ENCODE assay signal across 8 cellular contexts in genomic region chr10:107409517-107409916, GRCh38.
DNase-seq lines count a peak whose midpoint lies in the region; ATAC-seq, FAIRE-seq and TF ChIP-seq lines count a peak whose summit lies in the region.

No MANE protein-coding gene starts in this region.

- 63% methylated on average over 5 of the region's 5 CpGs for WGBS in esophagus muscularis mucosa

- no peaks in the 10 kb centered on the region for H3K9me3 ChIP-seq in esophagus muscularis mucosa

- peak; percentile 21 for TF ChIP-seq CTCF in foreskin fibroblast (IDR thresholded peaks at IDR 0.05; ENCODE audit: low read depth, low read length)
- TF ChIP-seq CTCF in esophagus muscularis mucosa (IDR thresholded peaks at IDR 0.05): no peak

- intact Hi-C loops in esophagus muscularis mucosa (cut with DNase I): no loop called here

- POLR2A ChIA-PET in activated CD8-positive, alpha-beta T cell treated with anti-CD3 and anti-CD28 coated beads, Interleukin-2, amount 10 ng/mL, durations not matched to agents 7 days and 5 days (lab: Charles Lee): no interaction called here

- no peak overlapping the region for H3K4me3 Mint-ChIP-seq in activated CD8-positive, alpha-beta T cell treated with anti-CD3 and anti-CD28 coated beads, Interleukin-2, amount 10 ng/mL, durations not matched to agents 7 days and 5 days

- CTCF ChIA-PET in activated CD8-positive, alpha-beta T cell treated with anti-CD3 and anti-CD28 coated beads, Interleukin-2, amount 10 ng/mL, durations not matched to agents 7 days and 5 days (lab: Charles Lee): no interaction called here

- H3K27ac Mint-ChIP-seq in activated CD8-positive, alpha-beta T cell treated with anti-CD3 and anti-CD28 coated beads, Interleukin-2, amount 10 ng/mL, durations not matched to agents 7 days and 5 days: no peak overlapping the region

- H3K36me3 Mint-ChIP-seq in activated CD8-positive, alpha-beta T cell treated with anti-CD3 and anti-CD28 coated beads, Interleukin-2, amount 10 ng/mL, durations not matched to agents 7 days and 5 days (ENCODE audit: low read depth): no peaks in the 10 kb centered on the region

- no peak overlapping the region for H3K27ac ChIP-seq in esophagus muscularis mucosa (replicated peaks in 1 of 4)

- no peak for TF ChIP-seq EP300 in esophagus muscularis mucosa (IDR thresholded peaks at IDR 0.05)

- peak; percentile 48 for DNase-seq in AG08395 (ENCODE audit: low spot score)
- peak; percentile 33 for DNase-seq in NCI-H1694 treated with DMSO at 0.1 percent for 48 hours (lab: John Stamatoyannopoulos, UW)
- peak; percentile 37 to 79 for DNase-seq in foreskin fibroblast
- DNase-seq in DMS153 treated with DMSO at 0.1 percent for 48 hours (lab: John Stamatoyannopoulos, UW; ENCODE audit: unreplicated experiment): no peak
- no peak for DNase-seq in frontal cortex (ENCODE audit: low spot score in 2 of 2)
- DNase-seq in esophagus muscularis mucosa (ENCODE audit: extremely low spot score): no peak
- DNase-seq in activated CD8-positive, alpha-beta T cell treated with anti-CD3 and anti-CD28 coated beads, Interleukin-2, amount 10 ng/mL, durations not matched to agents 7 days and 5 days: no peak

- no peak for FAIRE-seq in frontal cortex (lab: Jason Lieb, UNC)

- no peaks in the 10 kb centered on the region for H3K9me3 Mint-ChIP-seq in activated CD8-positive, alpha-beta T cell treated with anti-CD3 and anti-CD28 coated beads, Interleukin-2, amount 10 ng/mL, durations not matched to agents 7 days and 5 days (ENCODE audit: insufficient read depth)

- ATAC-seq in GM19025 (IDR thresholded peaks at IDR 0.05; ENCODE audit: low read depth, unreplicated experiment): peak; percentile 78
- no peak for ATAC-seq in activated CD8-positive, alpha-beta T cell treated with anti-CD3 and anti-CD28 coated beads, Interleukin-2, amount 10 ng/mL, durations not matched to agents 7 days and 5 days

- H3K4me1 ChIP-seq in esophagus muscularis mucosa: no peaks in the 10 kb centered on the region

- H3K4me3 ChIP-seq in foreskin fibroblast (ENCODE audit: low read depth in 1 of 2, low read length in 2 of 2) (no peak overlapping the region), esophagus muscularis mucosa (no peak overlapping the region)

- no peaks in the 10 kb centered on the region for H3K27me3 ChIP-seq in esophagus muscularis mucosa

- TF ChIP-seq POLR2A in esophagus muscularis mucosa (IDR thresholded peaks at IDR 0.05; ENCODE audit: low read depth): no peak

- no peaks in the 10 kb centered on the region for H3K4me1 Mint-ChIP-seq in activated CD8-positive, alpha-beta T cell treated with anti-CD3 and anti-CD28 coated beads, Interleukin-2, amount 10 ng/mL, durations not matched to agents 7 days and 5 days (ENCODE audit: low read depth)

- H3K36me3 ChIP-seq in esophagus muscularis mucosa: no peaks in the 10 kb centered on the region

- H3K27me3 Mint-ChIP-seq in activated CD8-positive, alpha-beta T cell treated with anti-CD3 and anti-CD28 coated beads, Interleukin-2, amount 10 ng/mL, durations not matched to agents 7 days and 5 days (ENCODE audit: low read depth): no peaks in the 10 kb centered on the region

Comparison
In these comparisons a context has a peak if more than half of its experiments do, and no peak if none do; other contexts are left out.
1. DNase-seq: peak in AG08395 (single experiment), NCI-H1694 treated with DMSO at 0.1 percent for 48 hours (single experiment) and foreskin fibroblast (2 of 2); none in DMS153 treated with DMSO at 0.1 percent for 48 hours (single experiment), frontal cortex (0 of 2), esophagus muscularis mucosa (single experiment) and activated CD8-positive, alpha-beta T cell treated with anti-CD3 and anti-CD28 coated beads, Interleukin-2, amount 10 ng/mL, durations not matched to agents 7 days and 5 days (single experiment).